1 cellular context compared by ENCODE assay signal in genomic region chr3:178260887-178261286, GRCh38.
TF ChIP-seq lines count a peak whose summit lies in the region.

No MANE protein-coding gene starts in this region.

TF ChIP-seq in K562, 482 proteins besides CTCF, POLR2A, EP300 and RAD21 (continued from another document and continues in another):
- TF ChIP-seq ZFP91 (CRISPR knock-in tag; IDR thresholded peaks at IDR 0.05) (peak; percentile 68; the same call in 1 of the 2 replicates), ZNF778 (CRISPR knock-in tag; IDR thresholded peaks at IDR 0.05) (no peak), HES1 (IDR thresholded peaks at IDR 0.05; ENCODE audit: low read depth) (no peak), ZNF830 (CRISPR knock-in tag; IDR thresholded peaks at IDR 0.05) (no peak), ELF1 (tag; IDR thresholded peaks at IDR 0.05) (0 out of 2 replicates have a peak, but pooled peaks have one; percentile 15), CREB3 (tag; conservative IDR thresholded peaks at IDR 0.05; ENCODE audit: low read depth) (no peak), DEAF1 (CRISPR knock-in tag; IDR thresholded peaks at IDR 0.05) (0 out of 2 replicates have a peak, but pooled peaks have one; percentile 3), ELK1 (CRISPR knock-in tag; IDR thresholded peaks at IDR 0.05) (no peak), KLF16 (IDR thresholded peaks at IDR 0.05) (peak; percentile 78), GATA2 (CRISPR knock-in tag; IDR thresholded peaks at IDR 0.05) (peak; percentile 64), SNIP1 (IDR thresholded peaks at IDR 0.05; ENCODE audit: low read depth) (no peak), EWSR1 (IDR thresholded peaks at IDR 0.05; ENCODE audit: borderline replicate concordance, low read depth, partially characterized antibody) (no peak), ZNF445 (CRISPR knock-in tag; IDR thresholded peaks at IDR 0.05; ENCODE audit: low read depth) (no peak), RFX1 (IDR thresholded peaks at IDR 0.05) (peak; percentile 47), LEF1 (IDR thresholded peaks at IDR 0.05) (peak; percentile 92), HDAC1 (IDR thresholded peaks at IDR 0.05) (peak in 1 of 2 experiments; percentile 52; a peak in 2 of 4 replicates), PRMT5 (CRISPR knock-in tag; IDR thresholded peaks at IDR 0.05) (no peak), ATF3 (IDR thresholded peaks at IDR 0.05) (no peak), ATF3 (CRISPR knock-in tag; conservative IDR thresholded peaks at IDR 0.05) (no peak), GTF2A2 (tag; IDR thresholded peaks at IDR 0.05) (no peak), NRF1 (conservative IDR thresholded peaks at IDR 0.05 in 1 of 2, IDR thresholded peaks at IDR 0.05 in 1 of 2) (peak in 1 of 2 experiments; percentile 26; a peak in 1 of 4 replicates), ZNF766 (CRISPR knock-in tag; conservative IDR thresholded peaks at IDR 0.05) (peak; percentile 56; the same call in 1 of the 2 replicates), RAD51 (IDR thresholded peaks at IDR 0.05; ENCODE audit: borderline replicate concordance, low read depth) (no peak; the same call in 1 of the 2 replicates), ZFX (CRISPR knock-in tag; IDR thresholded peaks at IDR 0.05) (no peak), POLR2G (IDR thresholded peaks at IDR 0.05; ENCODE audit: low read depth, low read length) (no peak), NELFE (IDR thresholded peaks at IDR 0.05; ENCODE audit: insufficient read depth, insufficient read length) (no peak), ZNF384 (IDR thresholded peaks at IDR 0.05; ENCODE audit: low read depth, low read length) (no peak), SRSF3 (IDR thresholded peaks at IDR 0.05; ENCODE audit: insufficient read depth, low read length) (no peak), SREBF2 (CRISPR knock-in tag; IDR thresholded peaks at IDR 0.05) (no peak), FOXJ3 (CRISPR knock-in tag; IDR thresholded peaks at IDR 0.05) (no peak), NCOA1 (IDR thresholded peaks at IDR 0.05; ENCODE audit: low read depth) (peak; percentile 68; the same call in 1 of the 2 replicates), KDM5B (IDR thresholded peaks at IDR 0.05; ENCODE audit: insufficient replicate concordance, low read depth, low read length) (no peak), ZNF408 (CRISPR knock-in tag; IDR thresholded peaks at IDR 0.05; ENCODE audit: low read depth) (no peak), ZNF583 (CRISPR knock-in tag; IDR thresholded peaks at IDR 0.05) (no peak), DNMT1 (IDR thresholded peaks at IDR 0.05) (no peak), EGR1 (conservative IDR thresholded peaks at IDR 0.05) (no peak), HDAC3 (IDR thresholded peaks at IDR 0.05; ENCODE audit: borderline replicate concordance, partially characterized antibody) (peak; percentile 88), BCLAF1 (IDR thresholded peaks at IDR 0.05; ENCODE audit: borderline replicate concordance in 1 of 2, control insufficient read depth in 1 of 2, low read depth in 2 of 2, low read length in 1 of 2) (no peak), FOXA3 (CRISPR knock-in tag; conservative IDR thresholded peaks at IDR 0.05 in 1 of 2, IDR thresholded peaks at IDR 0.05 in 1 of 2) (peak; percentile 29 to 93; a peak in 3 of 4 replicates), THAP12 (CRISPR knock-in tag; IDR thresholded peaks at IDR 0.05) (no peak), ZBTB43 (CRISPR knock-in tag; IDR thresholded peaks at IDR 0.05) (no peak), ATF2 (CRISPR knock-in tag; IDR thresholded peaks at IDR 0.05) (no peak), ZBTB49 (CRISPR knock-in tag; IDR thresholded peaks at IDR 0.05; ENCODE audit: borderline replicate concordance) (no peak), ZBED1 (IDR thresholded peaks at IDR 0.05) (no peak), ZBTB34 (CRISPR knock-in tag; IDR thresholded peaks at IDR 0.05) (no peak), MED1 (CRISPR knock-in tag; IDR thresholded peaks at IDR 0.05; ENCODE audit: borderline replicate concordance) (no peak), ZNF584 (CRISPR knock-in tag; IDR thresholded peaks at IDR 0.05; ENCODE audit: low read depth) (no peak)
